Comparison of ENCODE assay signal across 1 cellular context in genomic region chr20:59032023-59032712, GRCh38.
TF ChIP-seq lines count a peak whose summit lies in the region.

Gene ATP5F1E, minus strand, starts transcription at chr20:59032335. Its CDS starts 84 bp downstream, at chr20:59032251.

TF ChIP-seq in K562, 482 proteins besides CTCF, POLR2A, EP300 and RAD21 (continued from another document and continues in another):
- TF ChIP-seq SFPQ (IDR thresholded peaks at IDR 0.05; ENCODE audit: low read depth, low read length) (no peak), ZNF655 (CRISPR knock-in tag; IDR thresholded peaks at IDR 0.05) (no peak), SNRNP70 (optimal IDR thresholded peaks at IDR 0.05; ENCODE audit: low read depth, low read length) (no peak), ZNF511 (CRISPR knock-in tag; IDR thresholded peaks at IDR 0.05) (no peak), PHF8 (IDR thresholded peaks at IDR 0.05; ENCODE audit: borderline replicate concordance, low read length) (peak; percentile 97), HNRNPL (IDR thresholded peaks at IDR 0.05; ENCODE audit: low read depth, low read length) (peak; percentile 18; the same call in 1 of the 2 replicates), CREB5 (CRISPR knock-in tag; IDR thresholded peaks at IDR 0.05) (peak; percentile 92), NCOA2 (IDR thresholded peaks at IDR 0.05; ENCODE audit: partially characterized antibody in 2 of 2) (no peak), SUPT5H (IDR thresholded peaks at IDR 0.05) (peak; percentile 93), ZNF561 (CRISPR knock-in tag; conservative IDR thresholded peaks at IDR 0.05) (no peak), ZNF668 (CRISPR knock-in tag; IDR thresholded peaks at IDR 0.05) (peak; percentile 75; the same call in 1 of the 2 replicates), ZFX (CRISPR knock-in tag; IDR thresholded peaks at IDR 0.05) (peak; percentile 83), ZFP1 (CRISPR knock-in tag; IDR thresholded peaks at IDR 0.05) (no peak; the same call in 1 of the 2 replicates), MITF (IDR thresholded peaks at IDR 0.05) (peak; percentile 19; the same call in 1 of the 2 replicates), KAT8 (IDR thresholded peaks at IDR 0.05; ENCODE audit: low read depth) (no peak), FUS (optimal IDR thresholded peaks at IDR 0.05; ENCODE audit: low read depth, low read length) (no peak), CC2D1A (IDR thresholded peaks at IDR 0.05) (no peak), ZNF217 (CRISPR knock-in tag; IDR thresholded peaks at IDR 0.05) (no peak), GATA2 (CRISPR knock-in tag; IDR thresholded peaks at IDR 0.05) (no peak), MTF1 (CRISPR knock-in tag; IDR thresholded peaks at IDR 0.05; ENCODE audit: borderline replicate concordance) (no peak; the same call in 1 of the 2 replicates), POLR2B (IDR thresholded peaks at IDR 0.05; ENCODE audit: low read depth, partially characterized antibody) (peak; percentile 90), ATF7 (IDR thresholded peaks at IDR 0.05) (peak; percentile 78), E4F1 (CRISPR knock-in tag; IDR thresholded peaks at IDR 0.05; ENCODE audit: borderline replicate concordance) (no peak), C11orf30 (IDR thresholded peaks at IDR 0.05; ENCODE audit: low read depth) (peak; percentile 28), CAMTA2 (CRISPR knock-in tag; conservative IDR thresholded peaks at IDR 0.05) (no peak), FOSL1 (tag; conservative IDR thresholded peaks at IDR 0.05) (no peak), ZNF696 (CRISPR knock-in tag; conservative IDR thresholded peaks at IDR 0.05) (no peak), MXD1 (CRISPR knock-in tag; IDR thresholded peaks at IDR 0.05; ENCODE audit: borderline replicate concordance, poor library complexity, severe bottlenecking) (peak; percentile 76), ETS1 (conservative IDR thresholded peaks at IDR 0.05; ENCODE audit: control insufficient read depth, low read depth, low read length) (peak; percentile 62; the same call in 1 of the 2 replicates), E2F6 (IDR thresholded peaks at IDR 0.05; ENCODE audit: borderline replicate concordance in 1 of 2, extremely low read depth in 1 of 2, insufficient read depth in 1 of 2, insufficient read length in 1 of 2, low read depth in 1 of 2, low read length in 1 of 2, poor library complexity in 1 of 2, severe bottlenecking in 1 of 2) (peak; percentile 78 to 92), SAP30 (IDR thresholded peaks at IDR 0.05; ENCODE audit: borderline replicate concordance, insufficient read depth, low read depth, low read length, poor library complexity, severe bottlenecking) (peak; percentile 57), ZBTB9 (CRISPR knock-in tag; IDR thresholded peaks at IDR 0.05) (peak; percentile 99), ZNF395 (CRISPR knock-in tag; IDR thresholded peaks at IDR 0.05) (peak; percentile 99), ID3 (CRISPR knock-in tag; IDR thresholded peaks at IDR 0.05) (peak; percentile 79; the same call in 1 of the 2 replicates), ID3 (tag; IDR thresholded peaks at IDR 0.05) (peak; percentile 100), ZNF644 (tag; IDR thresholded peaks at IDR 0.05; ENCODE audit: low read depth) (peak; percentile 96), NEUROD1 (IDR thresholded peaks at IDR 0.05; ENCODE audit: borderline replicate concordance, low read depth, low read length, partially characterized antibody) (no peak), PHF20 (IDR thresholded peaks at IDR 0.05; ENCODE audit: partially characterized antibody) (no peak), HNRNPH1 (optimal IDR thresholded peaks at IDR 0.05; ENCODE audit: low read depth, low read length) (no peak), ZC3H8 (IDR thresholded peaks at IDR 0.05) (no peak), ZNF184 (CRISPR knock-in tag; IDR thresholded peaks at IDR 0.05) (no peak), HDAC2 (IDR thresholded peaks at IDR 0.05) (no peak; the same call in 1 of the 2 replicates), CLOCK (CRISPR knock-in tag; IDR thresholded peaks at IDR 0.05; ENCODE audit: borderline replicate concordance) (peak; percentile 78; the same call in 1 of the 2 replicates)
